In genomic region chr11:6505577-6506240, GRCh38 we compare ENCODE assay signal across 8 cellular contexts. TPM values are rescaled to one million over a fixed set of nuclear protein-coding genes. Genes with fewer than 3 reads are reported as not detected.
DNase-seq lines count a peak whose midpoint lies in the region; ATAC-seq and TF ChIP-seq lines count a peak whose summit lies in the region.

No MANE protein-coding gene starts in this region.

- ATAC-seq in HG03520 (IDR thresholded peaks at IDR 0.05; ENCODE audit: unreplicated experiment): peak; percentile 58

- no peaks in the 10 kb centered on the region for H3K27me3 Mint-ChIP-seq in endothelial cell (ENCODE audit: unreplicated experiment)

- peaks cover 3% of the 10 kb centered on the region for H3K4me1 Mint-ChIP-seq in endothelial cell (ENCODE audit: unreplicated experiment)

- no peak overlapping the region for H3K27ac Mint-ChIP-seq in endothelial cell (ENCODE audit: unreplicated experiment)

- H3K4me3 Mint-ChIP-seq in endothelial cell (ENCODE audit: unreplicated experiment): no peak overlapping the region

- peak; percentile 64 for TF ChIP-seq CTCF in endothelial cell (IDR thresholded peaks at IDR 0.05; ENCODE audit: unreplicated experiment)

- no peaks in the 10 kb centered on the region for H3K9me3 Mint-ChIP-seq in endothelial cell (ENCODE audit: unreplicated experiment)

- peaks cover 4% of the 10 kb centered on the region for H3K36me3 Mint-ChIP-seq in endothelial cell (ENCODE audit: low read depth, unreplicated experiment)

- peak; percentile 10 to 22 for DNase-seq in activated CD4-positive, alpha-beta T cell treated with anti-CD3 and anti-CD28 coated beads for 4 hours
- DNase-seq in activated CD4-positive, alpha-beta T cell treated with anti-CD3 and anti-CD28 coated beads, Interleukin-2, amount 50 U/mL, for 4 hours: no peak
- DNase-seq in OCI-M1 (lab: John Stamatoyannopoulos, UW) (peak; percentile 67), endothelial cell (ENCODE audit: low spot score) (peak; percentile 26), midbrain (lab: John Stamatoyannopoulos, UW) (peak; percentile 24), GF-D8 (lab: John Stamatoyannopoulos, UW) (no peak), mesenteric fat pad (ENCODE audit: low spot score) (no peak)

RNA-seq across cellular contexts. Expression of gene DNHD1, which starts 8.6 kb away (rescaled TPM):
- 8.5 TPM for total RNA-seq in endothelial cell (ENCODE audit: unreplicated experiment)
- 13.7 TPM for total RNA-seq in mesenteric fat pad

RNA-seq across cellular contexts. Expression of gene TIMM10B, which starts 24.4 kb away (rescaled TPM):
- 42.2 TPM for total RNA-seq in endothelial cell (ENCODE audit: unreplicated experiment)
- 35.9 TPM for total RNA-seq in mesenteric fat pad

RNA-seq across cellular contexts. Expression of gene ARFIP2, which starts 24.6 kb away (rescaled TPM):
- 46.7 TPM for total RNA-seq in endothelial cell (ENCODE audit: unreplicated experiment)
- total RNA-seq in mesenteric fat pad: 41.5 TPM

RNA-seq across cellular contexts. Expression of gene TRIM3, which starts 32.0 kb away (rescaled TPM):
- total RNA-seq in endothelial cell (ENCODE audit: unreplicated experiment): 26.0 TPM
- total RNA-seq in mesenteric fat pad: 20.5 TPM

Comparison
In these comparisons a context has a peak if more than half of its experiments do, and no peak if none do; other contexts are left out.
1. DNase-seq: peak in activated CD4-positive, alpha-beta T cell treated with anti-CD3 and anti-CD28 coated beads for 4 hours (2 of 2), OCI-M1 (single experiment), endothelial cell (single experiment) and midbrain (single experiment); none in activated CD4-positive, alpha-beta T cell treated with anti-CD3 and anti-CD28 coated beads, Interleukin-2, amount 50 U/mL, for 4 hours (0 of 2), GF-D8 (single experiment) and mesenteric fat pad (single experiment).